21 cellular contexts compared by ENCODE assay signal in the genomic region with DNA sequence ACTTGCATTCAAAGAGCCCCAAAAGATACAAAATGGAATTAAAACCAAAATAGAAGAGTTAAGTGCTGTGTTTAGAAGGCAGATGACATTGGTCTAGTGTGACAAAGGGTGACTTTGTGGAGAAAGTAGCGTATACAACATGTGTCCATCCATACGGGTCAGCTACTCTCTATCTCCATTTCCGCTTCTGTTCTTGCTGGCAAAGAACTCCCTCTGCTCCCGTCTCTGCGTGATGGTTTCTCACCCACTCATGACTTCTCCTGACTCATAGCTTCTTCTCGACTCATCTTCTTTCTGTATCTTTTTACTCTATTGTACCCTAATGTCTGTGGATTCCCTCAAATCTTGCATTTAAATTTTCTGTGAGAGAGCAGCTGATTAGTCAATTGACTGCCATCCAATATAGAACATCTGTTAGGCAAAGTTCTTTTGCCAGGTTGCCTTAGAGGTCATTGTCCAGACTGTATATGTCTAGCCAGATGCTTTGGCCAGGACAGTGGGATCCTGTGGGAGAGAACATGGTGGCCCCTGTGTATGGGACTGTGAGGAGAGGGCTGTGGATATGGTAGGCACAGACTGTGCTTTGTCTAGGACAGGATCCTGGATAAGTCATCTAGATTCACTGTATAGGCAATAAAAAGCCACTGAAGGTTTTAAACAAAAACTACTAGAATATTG. TPM values are rescaled to one million over a fixed set of nuclear protein-coding genes. Genes with fewer than 3 reads are reported as not detected.
DNase-seq lines count a peak whose midpoint lies in the region; ATAC-seq, FAIRE-seq and TF ChIP-seq lines count a peak whose summit lies in the region.
"Had no signal": no experiment of that assay in that cellular context is flagged by ENCODE, and none has a peak within 500 bp of the region (broad histone marks: within the 10 kb centered on the region; RNA-seq: fewer than 3 reads in every experiment).

No MANE protein-coding gene starts in this region.

- H3K4me1 ChIP-seq in IMR-90 (ENCODE audit: control insufficient read depth, insufficient read depth, low read length) (no peaks in the 10 kb centered on the region), ascending aorta (no peaks in the 10 kb centered on the region), Karpas-422 (ENCODE audit: low read length) (no peaks in the 10 kb centered on the region)

- H3K4me2 ChIP-seq in IMR-90 (ENCODE audit: low read depth, low read length), result no peak overlapping the region
- no peak overlapping the region for H3K4me2 ChIP-seq in Karpas-422 (ENCODE audit: low read depth, low read length, poor library complexity, severe bottlenecking)

- CTCF ChIA-PET in IMR-90 (lab: Yijun Ruan, JAX), result interaction anchor here (1.2 kb wide), 1 partner anchor 13 kb away, joined by 3 read pairs; no protein-coding TSS in a partner anchor

- H3K9me1 ChIP-seq in IMR-90 (ENCODE audit: insufficient read depth, low read length), result no peaks in the 10 kb centered on the region

- H3K79me1 ChIP-seq in IMR-90 (ENCODE audit: low read depth in 1 of 2, low read length in 2 of 2), result no peaks in the 10 kb centered on the region

- peaks cover 23% of the 10 kb centered on the region for H3K4me1 Mint-ChIP-seq in osteocyte (ENCODE audit: unreplicated experiment)
- H3K4me1 Mint-ChIP-seq: CD4-positive, alpha-beta memory T cell had no signal

- H4K5ac ChIP-seq in IMR-90 (ENCODE audit: low read depth, low read length), result no peak overlapping the region

- in situ Hi-C loops in IMR-90 (cut with MboI; ENCODE audit: low sequenced_read_pairs), result no loop called here

- H3K36me3 ChIP-seq in IMR-90 (ENCODE audit: control insufficient read depth, insufficient read depth, low read length), result no peaks in the 10 kb centered on the region
- no peaks in the 10 kb centered on the region for H3K36me3 ChIP-seq in ascending aorta
- no peaks in the 10 kb centered on the region for H3K36me3 ChIP-seq in Karpas-422 (ENCODE audit: insufficient read depth, low read length)

- no peaks in the 10 kb centered on the region for H3K9me3 Mint-ChIP-seq in osteocyte (ENCODE audit: unreplicated experiment)
- H3K9me3 Mint-ChIP-seq: CD4-positive, alpha-beta memory T cell; HFFc6 had no signal

- no peak overlapping the region for H3K56ac ChIP-seq in IMR-90 (ENCODE audit: extremely low read depth, insufficient read depth, low read length)

- no CpG with 5 or more reads among the region's 6 CpGs for WGBS in IMR-90 (ENCODE audit: extremely low coverage in 2 of 2, insufficient read length in 1 of 2), 2 experiments

- H2BK120ac ChIP-seq in IMR-90 (ENCODE audit: low read depth, low read length), result no peak overlapping the region

- H3K9me3 ChIP-seq in IMR-90 (ENCODE audit: control insufficient read depth, insufficient read depth, low read length) (no peaks in the 10 kb centered on the region), ascending aorta (no peaks in the 10 kb centered on the region), Karpas-422 (ENCODE audit: low read length) (no peaks in the 10 kb centered on the region)

- H3K9ac ChIP-seq in IMR-90 (ENCODE audit: low read depth, low read length) (no peak overlapping the region), Karpas-422 (ENCODE audit: low read length) (no peak overlapping the region)

- peaks cover 12% of the 10 kb centered on the region for H3K27me3 Mint-ChIP-seq in osteocyte (ENCODE audit: unreplicated experiment)

- no peaks in the 10 kb centered on the region for H3K9me2 ChIP-seq in Karpas-422 (replicated peaks; ENCODE audit: insufficient read depth, low read length)

- POLR2A ChIA-PET in IMR-90 (lab: Charles Lee; ENCODE audit: unreplicated experiment), result no interaction called here

- H3K4me3 ChIP-seq in IMR-90 (ENCODE audit: insufficient read depth, low read depth, low read length) (no peak overlapping the region), fibroblast of mammary gland (ENCODE audit: control insufficient read depth, low read depth, low read length) (no peak overlapping the region), ascending aorta (no peak overlapping the region), Karpas-422 (ENCODE audit: low read length) (no peak overlapping the region)

- BruUV-seq in IMR-90 (replicated peaks; lab: Mats Ljungman, UMichigan), result no TSS peak

- intact Hi-C loops in IMR-90 (cut with micrococcal nuclease) (no loop called here), ascending aorta (cut with DNase I) (no loop called here)

- no peak for TF ChIP-seq POLR2A in IMR-90 (IDR thresholded peaks at IDR 0.05; ENCODE audit: low read depth, low read length)

- H3K18ac ChIP-seq in IMR-90 (ENCODE audit: low read depth, low read length), result no peak overlapping the region

- H3K79me2 ChIP-seq in Karpas-422 (ENCODE audit: low read length), result no peaks in the 10 kb centered on the region

- no peak overlapping the region for H2BK5ac ChIP-seq in IMR-90 (ENCODE audit: low read depth, low read length, poor library complexity, severe bottlenecking)

- H3K27ac Mint-ChIP-seq in osteocyte (ENCODE audit: unreplicated experiment), result no peak overlapping the region
- H3K27ac Mint-ChIP-seq: CD4-positive, alpha-beta memory T cell; HFFc6 had no signal

- H3K23ac ChIP-seq in IMR-90 (ENCODE audit: low read depth, low read length), result no peak overlapping the region

- no peak overlapping the region for H4K8ac ChIP-seq in IMR-90 (ENCODE audit: low read depth in 2 of 2, low read length in 2 of 2)

- H3K36me3 Mint-ChIP-seq in osteocyte (ENCODE audit: unreplicated experiment), result no peaks in the 10 kb centered on the region
- H3K36me3 Mint-ChIP-seq: CD4-positive, alpha-beta memory T cell had no signal

- no peak overlapping the region for H2AK5ac ChIP-seq in IMR-90 (ENCODE audit: low read depth, low read length)

- peaks cover 25% of the 10 kb centered on the region for H3K27me3 ChIP-seq in IMR-90 (ENCODE audit: control insufficient read depth, insufficient read depth, low read length)
- H3K27me3 ChIP-seq in ascending aorta, result no peaks in the 10 kb centered on the region
- H3K27me3 ChIP-seq in Karpas-422 (ENCODE audit: low read length), result no peaks in the 10 kb centered on the region

- H3K4me3 Mint-ChIP-seq in osteocyte (ENCODE audit: unreplicated experiment), result no peak overlapping the region
- H3K4me3 Mint-ChIP-seq: CD4-positive, alpha-beta memory T cell; HFFc6 had no signal

- H2BK20ac ChIP-seq in IMR-90 (ENCODE audit: low read depth, low read length), result no peak overlapping the region

- no peak for ATAC-seq in IMR-90 (ENCODE audit: low read depth)
- ATAC-seq in HG02642 (IDR thresholded peaks at IDR 0.05; ENCODE audit: poor library complexity, unreplicated experiment), result no peak
- ATAC-seq: HCT116, HepG2 had no signal

- no peak overlapping the region for H2AK9ac ChIP-seq in IMR-90 (replicated peaks; ENCODE audit: low read depth, low read length, poor library complexity)

- no peak for TF ChIP-seq RAD21 in IMR-90 (IDR thresholded peaks at IDR 0.05; ENCODE audit: low read length)

- H4K20me1 ChIP-seq in IMR-90 (ENCODE audit: insufficient read depth, low read length) (no peaks in the 10 kb centered on the region), Karpas-422 (ENCODE audit: insufficient read depth, low read depth, low read length) (no peaks in the 10 kb centered on the region)

- no peak overlapping the region for H3K27ac ChIP-seq in IMR-90 (ENCODE audit: insufficient read depth, low read length)
- H3K27ac ChIP-seq in ascending aorta, result no peak overlapping the region
- H3K27ac ChIP-seq in Karpas-422 (ENCODE audit: low read length), result no peak overlapping the region
- H3K27ac ChIP-seq: C4-2B had no signal

- no peak for TF ChIP-seq CTCF in IMR-90 (conservative IDR thresholded peaks at IDR 0.05; ENCODE audit: low read depth, low read length)
- no peak for TF ChIP-seq CTCF in fibroblast of mammary gland (conservative IDR thresholded peaks at IDR 0.05; ENCODE audit: control insufficient read depth, insufficient read depth, low read depth, low read length)
- TF ChIP-seq CTCF in osteocyte (IDR thresholded peaks at IDR 0.05), result no peak
- TF ChIP-seq CTCF in ascending aorta (IDR thresholded peaks at IDR 0.05), result no peak

- dilution Hi-C loops in IMR-90 (cut with HindIII; ENCODE audit: low sequenced_read_pairs, unreplicated experiment), result no loop called here

- no peak overlapping the region for H3K4ac ChIP-seq in IMR-90 (ENCODE audit: low read depth, low read length)

- H2AFZ ChIP-seq in IMR-90 (replicated peaks; ENCODE audit: low read length, poor library complexity) (no peak overlapping the region), Karpas-422 (ENCODE audit: low read length) (no peak overlapping the region)

- peak; percentile 17 for DNase-seq in IMR-90
- DNase-seq in fibroblast of mammary gland (ENCODE audit: low read depth), result peak; percentile 11
- peak; percentile 10 for DNase-seq in osteocyte (ENCODE audit: extremely low spot score, unreplicated experiment)
- no peak for DNase-seq in ascending aorta (ENCODE audit: low spot score in 2 of 2)
- DNase-seq in GM19239 (ENCODE audit: insufficient read length, low spot score), result no peak
- no peak for DNase-seq in Karpas-422
- DNase-seq: AML-193; Calu3; CD4-positive, alpha-beta memory T cell; DMS79 treated with DMSO at 0.1 percent for 48 hours; GF-D8; GOT3; H7; HFFc6; KG1 had no signal

- no peak overlapping the region for H4K91ac ChIP-seq in IMR-90 (ENCODE audit: insufficient read depth, low read depth, low read length)

- FAIRE-seq in GM19239 (lab: Jason Lieb, UNC), result no peak
- FAIRE-seq: A204.1, HepG2 had no signal

- no peak overlapping the region for H3K14ac ChIP-seq in IMR-90 (replicated peaks; ENCODE audit: low read depth, low read length)

- no peak overlapping the region for H2BK15ac ChIP-seq in IMR-90 (ENCODE audit: low read depth, low read length)

TF ChIP-seq in IMR-90, 13 proteins besides CTCF, POLR2A, EP300 and RAD21 (continues in another document):
- TF ChIP-seq CHD1 (IDR thresholded peaks at IDR 0.05; ENCODE audit: low read depth, low read length), result no peak

RNA-seq across cellular contexts. Expression of a gene that starts 28.4 kb away (rescaled TPM):
- total RNA-seq in IMR-90 (2012; rRNA removed) (not detected in 2 replicates), osteocyte (0.21 and 0.39 TPM in 2 replicates), ascending aorta (not detected)
- not detected in 2 replicates for polyA plus RNA-seq in IMR-90 (2012; rRNA removed)
- polyA plus RNA-seq in IMR-90 (2012; cell fraction: cytosol; rRNA removed), result not detected in 2 replicates
- not detected in 2 replicates for polyA plus RNA-seq in IMR-90 (2012; cell fraction: nucleus; rRNA removed; ENCODE audit: low replicate concordance)
- not detected in 2 replicates for total RNA-seq in Karpas-422 (2014; rRNA removed; shearing (Covaris generic); ENCODE audit: low replicate concordance)
- total RNA-seq: Calu3; CD4-positive, alpha-beta memory T cell; H7; HepG2; HFFc6 had no signal
- polyA plus RNA-seq: BJ; CD4-positive, alpha-beta memory T cell; HepG2 had no signal

RNA-seq across cellular contexts. Expression of a gene that starts 52.3 kb away (rescaled TPM):
- total RNA-seq in IMR-90 (2012; rRNA removed) (not detected in 2 replicates), osteocyte (not detected in 2 replicates), ascending aorta (not detected)
- polyA plus RNA-seq in IMR-90 (2012; rRNA removed), result not detected in 2 replicates
- not detected in 2 replicates for polyA plus RNA-seq in IMR-90 (2012; cell fraction: cytosol; rRNA removed)
- 0.05 TPM in 1 of 2 replicates, not detected in the other for polyA plus RNA-seq in IMR-90 (2012; cell fraction: nucleus; rRNA removed; ENCODE audit: low replicate concordance)
- total RNA-seq in Karpas-422 (2014; rRNA removed; shearing (Covaris generic); ENCODE audit: low replicate concordance), result not detected in 2 replicates
- total RNA-seq: Calu3; CD4-positive, alpha-beta memory T cell; H7; HepG2 had no signal
- polyA plus RNA-seq: CD4-positive, alpha-beta memory T cell; HepG2 had no signal

Comparison
In these comparisons a context has a peak if more than half of its experiments do, and no peak if none do; other contexts are left out.
1. DNase-seq: peak in IMR-90 (single experiment), fibroblast of mammary gland (single experiment) and osteocyte (single experiment); none in ascending aorta (0 of 2), GM19239 (single experiment) and Karpas-422 (single experiment).